Comparison of ENCODE assay signal across 8 cellular contexts in the genomic region with DNA sequence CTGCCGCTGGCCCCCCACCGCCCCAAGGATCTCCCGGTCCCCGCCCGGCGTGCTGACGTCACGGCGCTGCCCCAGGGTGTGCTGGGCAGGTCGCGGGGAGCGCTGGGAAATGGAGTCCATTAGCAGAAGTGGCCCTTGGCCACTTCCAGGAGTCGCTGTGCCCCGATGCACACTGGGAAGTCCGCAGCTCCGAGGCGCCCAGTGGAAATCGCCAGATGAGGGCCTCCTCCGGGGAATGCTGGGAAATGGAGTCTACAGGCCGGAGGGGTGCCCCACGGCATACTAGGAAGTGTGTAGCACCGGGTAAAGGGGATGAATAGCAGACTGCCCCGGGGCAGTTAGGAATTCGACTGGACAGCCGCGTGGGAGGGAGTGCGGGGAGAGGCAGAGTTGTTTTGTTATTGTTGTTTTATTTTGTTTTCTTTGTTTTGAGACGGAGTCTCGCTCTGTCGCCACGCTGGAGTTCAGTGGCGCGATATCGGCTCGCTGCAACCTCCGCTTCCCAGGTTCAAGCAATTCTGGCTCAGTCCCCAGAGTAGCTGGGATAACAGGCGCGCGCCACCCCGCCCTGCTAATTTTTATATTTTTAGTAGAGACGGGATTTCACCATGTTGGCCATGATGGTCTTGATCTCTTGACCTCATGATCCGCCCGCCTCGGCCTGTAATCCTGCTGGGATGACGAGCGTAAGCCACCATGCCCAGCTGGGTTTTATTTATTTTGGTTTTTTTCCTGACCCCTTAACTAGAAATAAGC. TPM values are rescaled to one million over a fixed set of nuclear protein-coding genes. Genes with fewer than 3 reads are reported as not detected.
DNase-seq lines count a peak whose midpoint lies in the region; ATAC-seq and TF ChIP-seq lines count a peak whose summit lies in the region.

A gene (minus strand): TSS at position 2 of the 756 bp plus-strand sequence. CDS start 94 bp downstream, outside the sequence.

- in situ Hi-C loops in GM18951 (cut with MboI; ENCODE audit: low sequenced_read_pairs, unreplicated experiment): no loop called here

- intact Hi-C loops in activated B cell treated with CpG ODN at 0.5 μM for 24 hours (cut with micrococcal nuclease): loop anchor here (1.0 kb wide), 7 partner anchors 55 to 1003 kb away; a partner anchor contains a TSS

- H3K4me3 Mint-ChIP-seq in activated B cell treated with CpG ODN at 0.5 μM for 24 hours (peak within 1 kb of the TSS; percentile 97), immature natural killer cell (peak within 1 kb of the TSS; percentile 95 to 100 (median 99))

- CTCF ChIA-PET in AG04450 (lab: Charles Lee): interaction anchor here (0.6 to 1.6 kb wide), 4 partner anchors 18 to 48 kb away, joined by 3 to 5 read pairs (median 4); a partner anchor contains a TSS
- CTCF ChIA-PET in activated B cell treated with CpG ODN at 0.5 μM for 24 hours (lab: Charles Lee): interaction anchor here (1.0 to 1.7 kb wide), 3 partner anchors 23 to 386 kb away, joined by 3 to 6 read pairs (median 3); no protein-coding TSS in a partner anchor

- H3K27ac ChIP-seq in AG04450 (ENCODE audit: low read depth, low read length) (peak within 1 kb of the TSS; percentile 70), caudate nucleus (ENCODE audit: low read depth, low read length) (peak within 1 kb of the TSS; percentile 67)

- H3K27ac Mint-ChIP-seq in activated B cell treated with CpG ODN at 0.5 μM for 24 hours: peak within 1 kb of the TSS; percentile 87
- peak within 1 kb of the TSS; percentile 90 to 99 (median 94) for H3K27ac Mint-ChIP-seq in immature natural killer cell

- H3K27me3 ChIP-seq in AG04450 (ENCODE audit: control insufficient read depth, insufficient read depth, low read length): peaks cover under 1% of the 10 kb centered on the region

- peaks cover 3% of the 10 kb centered on the region; the same call in 1 of the 2 replicates for H3K9me3 ChIP-seq in AG04450 (ENCODE audit: control insufficient read depth, insufficient read depth, low read length)

- H3K4me3 ChIP-seq in AG04450 (ENCODE audit: low read depth, low read length): peak within 1 kb of the TSS; percentile 98

- TF ChIP-seq POLR2A in GM18951 (IDR thresholded peaks at IDR 0.05; ENCODE audit: extremely low read depth, insufficient read depth, insufficient read length): peak; percentile 73

- H3K9me3 Mint-ChIP-seq in activated B cell treated with CpG ODN at 0.5 μM for 24 hours (no peaks in the 10 kb centered on the region), immature natural killer cell (peaks cover 0 to 1% (median 0%) of the 10 kb centered on the region in 6 donors)

- H3K4me1 Mint-ChIP-seq in activated B cell treated with CpG ODN at 0.5 μM for 24 hours: peaks cover 55% of the 10 kb centered on the region
- H3K4me1 Mint-ChIP-seq in immature natural killer cell: peaks cover 33 to 41% of the 10 kb centered on the region in 2 donors

- DNase-seq in AG04450 (ENCODE audit: low read depth, low spot score) (peak; percentile 95), NCI-H345 (lab: John Stamatoyannopoulos, UW) (peak; percentile 98), activated B cell treated with CpG ODN at 0.5 μM for 24 hours (peak; percentile 96), caudate nucleus (lab: John Stamatoyannopoulos, UW) (peak; percentile 79 to 100 (median 99)), immature natural killer cell (peak; percentile 94 to 95 (median 95)), smooth muscle cell of the brain vasculature (ENCODE audit: low read depth, low spot score) (peak; percentile 98)

- TF ChIP-seq CTCF in AG04450 (IDR thresholded peaks at IDR 0.05; ENCODE audit: low read depth, low read length) (no peak), activated B cell treated with CpG ODN at 0.5 μM for 24 hours (IDR thresholded peaks at IDR 0.05) (no peak)

- ATAC-seq in HG03196 (IDR thresholded peaks at IDR 0.05; ENCODE audit: unreplicated experiment): peak; percentile 80
- ATAC-seq in activated B cell treated with CpG ODN at 0.5 μM for 24 hours (ENCODE audit: low read depth): peak; percentile 93

- no peaks in the 10 kb centered on the region for H3K27me3 Mint-ChIP-seq in activated B cell treated with CpG ODN at 0.5 μM for 24 hours
- H3K27me3 Mint-ChIP-seq in immature natural killer cell (ENCODE audit: low read depth in 3 of 3): peaks cover 11 to 14% (median 14%) of the 10 kb centered on the region in 3 donors

- POLR2A ChIA-PET in AG04450 (lab: Yijun Ruan, JAX) (interaction anchor here (0.6 to 1.6 kb wide), 9 partner anchors 12 to 645 kb away, joined by 3 to 7 read pairs (median 4); a partner anchor contains a TSS), activated B cell treated with CpG ODN at 0.5 μM for 24 hours (lab: Charles Lee) (interaction anchor here (0.5 to 2.5 kb wide), 12 partner anchors 14 to 741 kb away, joined by 3 to 16 read pairs (median 4); a partner anchor contains a TSS)

- H3K36me3 Mint-ChIP-seq in activated B cell treated with CpG ODN at 0.5 μM for 24 hours (ENCODE audit: low read depth) (peaks cover 17% of the 10 kb centered on the region), immature natural killer cell (peaks cover 0 to 3% (median 0%) of the 10 kb centered on the region in 3 donors)

RNA-seq across cellular contexts. Expression of the gene that starts here (rescaled TPM):
- 24.2 and 30.0 TPM in 2 replicates for polyA plus RNA-seq in AG04450 (2011; rRNA removed)
- 20.9 and 28.2 TPM in 2 replicates for polyA minus RNA-seq in AG04450 (2011; rRNA and poly(A)+ RNA removed)
- 115 and 139 TPM in 2 replicates for total RNA-seq in activated B cell treated with CpG ODN at 0.5 μM for 24 hours
- 1 to 10 TPM in 2 of 3 donors, under 1 TPM in 1; 0.63 to 8.5 (median 3.5) TPM for polyA plus RNA-seq in immature natural killer cell

Comparison
In these comparisons a context has a peak if more than half of its experiments do, and no peak if none do; other contexts are left out.
1. Peak in every context shown above with its lines: DNase-seq, ATAC-seq, H3K4me3 ChIP-seq and H3K27ac ChIP-seq.